ENCODE assay signal across 26 cellular contexts in the genomic region with DNA sequence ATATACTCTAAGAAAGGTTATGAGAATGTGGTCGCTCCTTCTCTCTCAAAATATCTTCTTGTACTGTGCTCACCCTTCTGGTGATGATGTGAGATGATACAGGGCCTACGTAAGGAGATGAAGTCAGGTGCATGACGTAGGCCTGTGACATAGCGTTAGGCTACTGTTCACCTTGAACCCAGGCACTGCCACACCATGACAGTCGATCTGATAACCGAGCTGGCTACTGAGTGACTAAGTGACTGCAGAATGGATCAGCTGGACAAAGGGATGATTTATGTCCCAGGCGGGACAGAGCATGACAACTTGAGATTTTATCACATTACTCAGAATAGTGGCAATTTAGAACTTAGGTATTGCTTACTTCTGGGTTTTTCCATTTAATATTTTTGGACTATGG. TPM values are rescaled to one million over a fixed set of nuclear protein-coding genes. Genes with fewer than 3 reads are reported as not detected.
"Had no signal": no experiment of that assay in that cellular context is flagged by ENCODE, and none has a peak within 500 bp of the region (broad histone marks: within the 10 kb centered on the region; RNA-seq: fewer than 3 reads in every experiment).

No MANE protein-coding gene starts in this region.

- FAIRE-seq: astrocyte, RCC 7860, TTC549 had no signal

- H2AFZ ChIP-seq: PC-9 had no signal

- H3K27me3 ChIP-seq: body of pancreas, breast epithelium had no signal

- H3K4me2 ChIP-seq: PC-9, SK-N-SH had no signal

- H3K9ac ChIP-seq: SK-N-SH had no signal

- H3K27ac ChIP-seq: adrenal gland, body of pancreas, breast epithelium, PC-9 had no signal

- ATAC-seq: activated naive CD4-positive, alpha-beta T cell treated with anti-CD3 and anti-CD28 coated beads, Interleukin-2, amount 50 U/mL, for 72 hours; activated T-cell treated with anti-CD3 and anti-CD28 coated beads, Interleukin-2, amount 50 U/mL, for 4 hours; body of pancreas had no signal

- H3K9me3 ChIP-seq: adrenal gland, body of pancreas, SK-N-SH had no signal

- H3K4me1 ChIP-seq: adrenal gland, body of pancreas, breast epithelium had no signal

- DNase-seq: activated CD4-positive, alpha-beta memory T cell treated with anti-CD3 and anti-CD28 coated beads for 36 hours; activated CD4-positive, alpha-beta T cell treated with anti-CD3 and anti-CD28 coated beads, Interleukin-2, amount 50 U/mL, for 1 hour; activated CD8-positive, alpha-beta memory T cell treated with anti-CD3 and anti-CD28 coated beads, Interleukin-2, amount 50 U/mL, for 4 hours; activated gamma-delta T cell treated with Interleukin-2 at 50 U/mL for 16 hours; activated naive CD4-positive, alpha-beta T cell treated with anti-CD3 and anti-CD28 coated beads for 36 hours; activated T-cell treated with anti-CD3 and anti-CD28 coated beads for 4 hours; activated T-cell treated with anti-CD3 and anti-CD28 coated beads, Interleukin-2, amount 50 U/mL, for 4 hours; body of pancreas; Karpas-422; MV-4-11; NCI-H1092; NCI-H1436 treated with DMSO at 0.1 percent for 48 hours; NCI-H1694 treated with DMSO at 0.1 percent for 48 hours; NCI-H2029; NCI-H345; NCI-H524 treated with DMSO at 0.1 percent for 48 hours; PC-9; Right ventricle myocardium superior; SK-N-SH had no signal

- H3K36me3 ChIP-seq: adrenal gland, breast epithelium had no signal

- H3K4me3 ChIP-seq: adrenal gland, body of pancreas, breast epithelium, PC-9 had no signal

RNA-seq across cellular contexts. Expression of a gene that starts 11.2 kb away (rescaled TPM):
- total RNA-seq: activated CD4-positive, alpha-beta memory T cell treated with anti-CD3 and anti-CD28 coated beads for 36 hours; activated naive CD4-positive, alpha-beta T cell treated with anti-CD3 and anti-CD28 coated beads for 36 hours; activated naive CD4-positive, alpha-beta T cell treated with anti-CD3 and anti-CD28 coated beads, Interleukin-2, amount 50 U/mL, for 72 hours; activated T-helper 1 cell treated with anti-CD3 and anti-CD28 coated beads, Interleukin-12 subunit alpha, Interleukin-12 subunit beta, Interleukin-2, Interleukin-4 antibody, amounts not matched to agents 30 ng/mL and 10 ng/mL and 1 ng/mL, durations not matched to agents 14 hours and 24 hours and 36 hours; PC-9 had no signal
- polyA plus RNA-seq: SK-N-SH had no signal
